ENCODE assay signal across 1 cellular context in the genomic region with DNA sequence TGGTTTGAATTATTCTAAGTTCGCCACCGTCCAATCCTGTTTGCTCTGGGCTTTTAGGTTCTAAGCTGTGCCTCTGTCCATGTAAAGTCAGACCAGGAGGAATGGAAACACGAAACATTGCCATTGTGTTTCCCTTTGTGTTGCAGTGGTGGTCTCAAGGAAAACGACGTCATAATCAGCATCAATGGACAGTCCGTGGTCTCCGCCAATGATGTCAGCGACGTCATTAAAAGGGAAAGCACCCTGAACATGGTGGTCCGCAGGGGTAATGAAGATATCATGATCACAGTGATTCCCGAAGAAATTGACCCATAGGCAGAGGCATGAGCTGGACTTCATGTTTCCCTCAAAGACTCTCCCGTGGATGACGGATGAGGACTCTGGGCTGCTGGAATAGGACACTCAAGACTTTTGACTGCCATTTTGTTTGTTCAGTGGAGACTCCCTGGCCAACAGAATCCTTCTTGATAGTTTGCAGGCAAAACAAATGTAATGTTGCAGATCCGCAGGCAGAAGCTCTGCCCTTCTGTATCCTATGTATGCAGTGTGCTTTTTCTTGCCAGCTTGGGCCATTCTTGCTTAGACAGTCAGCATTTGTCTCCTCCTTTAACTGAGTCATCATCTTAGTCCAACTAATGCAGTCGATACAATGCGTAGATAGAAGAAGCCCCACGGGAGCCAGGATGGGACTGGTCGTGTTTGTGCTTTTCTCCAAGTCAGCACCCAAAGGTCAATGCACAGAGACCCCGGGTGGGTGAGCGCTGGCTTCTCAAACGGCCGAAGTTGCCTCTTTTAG.
TF ChIP-seq lines count a peak whose summit lies in the region.

No MANE protein-coding gene starts in this region.

TF ChIP-seq in SK-N-SH treated with all-trans-retinoic acid at 6 μM for 48 hours, 23 proteins besides CTCF, POLR2A, EP300 and RAD21 (continued from another document):
- TF ChIP-seq, protein P1, sequence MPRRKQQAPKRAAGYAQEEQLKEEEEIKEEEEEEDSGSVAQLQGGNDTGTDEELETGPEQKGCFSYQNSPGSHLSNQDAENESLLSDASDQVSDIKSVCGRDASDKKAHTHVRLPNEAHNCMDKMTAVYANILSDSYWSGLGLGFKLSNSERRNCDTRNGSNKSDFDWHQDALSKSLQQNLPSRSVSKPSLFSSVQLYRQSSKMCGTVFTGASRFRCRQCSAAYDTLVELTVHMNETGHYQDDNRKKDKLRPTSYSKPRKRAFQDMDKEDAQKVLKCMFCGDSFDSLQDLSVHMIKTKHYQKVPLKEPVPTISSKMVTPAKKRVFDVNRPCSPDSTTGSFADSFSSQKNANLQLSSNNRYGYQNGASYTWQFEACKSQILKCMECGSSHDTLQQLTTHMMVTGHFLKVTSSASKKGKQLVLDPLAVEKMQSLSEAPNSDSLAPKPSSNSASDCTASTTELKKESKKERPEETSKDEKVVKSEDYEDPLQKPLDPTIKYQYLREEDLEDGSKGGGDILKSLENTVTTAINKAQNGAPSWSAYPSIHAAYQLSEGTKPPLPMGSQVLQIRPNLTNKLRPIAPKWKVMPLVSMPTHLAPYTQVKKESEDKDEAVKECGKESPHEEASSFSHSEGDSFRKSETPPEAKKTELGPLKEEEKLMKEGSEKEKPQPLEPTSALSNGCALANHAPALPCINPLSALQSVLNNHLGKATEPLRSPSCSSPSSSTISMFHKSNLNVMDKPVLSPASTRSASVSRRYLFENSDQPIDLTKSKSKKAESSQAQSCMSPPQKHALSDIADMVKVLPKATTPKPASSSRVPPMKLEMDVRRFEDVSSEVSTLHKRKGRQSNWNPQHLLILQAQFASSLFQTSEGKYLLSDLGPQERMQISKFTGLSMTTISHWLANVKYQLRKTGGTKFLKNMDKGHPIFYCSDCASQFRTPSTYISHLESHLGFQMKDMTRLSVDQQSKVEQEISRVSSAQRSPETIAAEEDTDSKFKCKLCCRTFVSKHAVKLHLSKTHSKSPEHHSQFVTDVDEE (CRISPR knock-in tag; IDR thresholded peaks at IDR 0.05), result no peak
- TF ChIP-seq, protein P2, sequence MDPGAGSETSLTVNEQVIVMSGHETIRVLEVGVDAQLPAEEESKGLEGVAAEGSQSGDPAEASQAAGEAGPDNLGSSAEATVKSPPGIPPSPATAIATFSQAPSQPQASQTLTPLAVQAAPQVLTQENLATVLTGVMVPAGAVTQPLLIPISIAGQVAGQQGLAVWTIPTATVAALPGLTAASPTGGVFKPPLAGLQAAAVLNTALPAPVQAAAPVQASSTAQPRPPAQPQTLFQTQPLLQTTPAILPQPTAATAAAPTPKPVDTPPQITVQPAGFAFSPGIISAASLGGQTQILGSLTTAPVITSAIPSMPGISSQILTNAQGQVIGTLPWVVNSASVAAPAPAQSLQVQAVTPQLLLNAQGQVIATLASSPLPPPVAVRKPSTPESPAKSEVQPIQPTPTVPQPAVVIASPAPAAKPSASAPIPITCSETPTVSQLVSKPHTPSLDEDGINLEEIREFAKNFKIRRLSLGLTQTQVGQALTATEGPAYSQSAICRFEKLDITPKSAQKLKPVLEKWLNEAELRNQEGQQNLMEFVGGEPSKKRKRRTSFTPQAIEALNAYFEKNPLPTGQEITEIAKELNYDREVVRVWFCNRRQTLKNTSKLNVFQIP (CRISPR knock-in tag; IDR thresholded peaks at IDR 0.05; ENCODE audit: borderline replicate concordance, low read depth), result no peak
- TF ChIP-seq, protein P3, sequence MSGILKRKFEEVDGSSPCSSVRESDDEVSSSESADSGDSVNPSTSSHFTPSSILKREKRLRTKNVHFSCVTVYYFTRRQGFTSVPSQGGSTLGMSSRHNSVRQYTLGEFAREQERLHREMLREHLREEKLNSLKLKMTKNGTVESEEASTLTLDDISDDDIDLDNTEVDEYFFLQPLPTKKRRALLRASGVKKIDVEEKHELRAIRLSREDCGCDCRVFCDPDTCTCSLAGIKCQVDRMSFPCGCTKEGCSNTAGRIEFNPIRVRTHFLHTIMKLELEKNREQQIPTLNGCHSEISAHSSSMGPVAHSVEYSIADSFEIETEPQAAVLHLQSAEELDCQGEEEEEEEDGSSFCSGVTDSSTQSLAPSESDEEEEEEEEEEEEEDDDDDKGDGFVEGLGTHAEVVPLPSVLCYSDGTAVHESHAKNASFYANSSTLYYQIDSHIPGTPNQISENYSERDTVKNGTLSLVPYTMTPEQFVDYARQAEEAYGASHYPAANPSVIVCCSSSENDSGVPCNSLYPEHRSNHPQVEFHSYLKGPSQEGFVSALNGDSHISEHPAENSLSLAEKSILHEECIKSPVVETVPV (CRISPR knock-in tag; IDR thresholded peaks at IDR 0.05), result no peak
- TF ChIP-seq ZFP3 (CRISPR knock-in tag; IDR thresholded peaks at IDR 0.05) (no peak), ARNTL (CRISPR knock-in tag; IDR thresholded peaks at IDR 0.05; ENCODE audit: borderline replicate concordance, low read depth) (no peak), CSDC2 (CRISPR knock-in tag; IDR thresholded peaks at IDR 0.05) (no peak)
TF ChIP-seq in SK-N-SH treated with all-trans-retinoic acid at 6 μM for 48 hours: peak in this region for 0.
